In the genomic region with DNA sequence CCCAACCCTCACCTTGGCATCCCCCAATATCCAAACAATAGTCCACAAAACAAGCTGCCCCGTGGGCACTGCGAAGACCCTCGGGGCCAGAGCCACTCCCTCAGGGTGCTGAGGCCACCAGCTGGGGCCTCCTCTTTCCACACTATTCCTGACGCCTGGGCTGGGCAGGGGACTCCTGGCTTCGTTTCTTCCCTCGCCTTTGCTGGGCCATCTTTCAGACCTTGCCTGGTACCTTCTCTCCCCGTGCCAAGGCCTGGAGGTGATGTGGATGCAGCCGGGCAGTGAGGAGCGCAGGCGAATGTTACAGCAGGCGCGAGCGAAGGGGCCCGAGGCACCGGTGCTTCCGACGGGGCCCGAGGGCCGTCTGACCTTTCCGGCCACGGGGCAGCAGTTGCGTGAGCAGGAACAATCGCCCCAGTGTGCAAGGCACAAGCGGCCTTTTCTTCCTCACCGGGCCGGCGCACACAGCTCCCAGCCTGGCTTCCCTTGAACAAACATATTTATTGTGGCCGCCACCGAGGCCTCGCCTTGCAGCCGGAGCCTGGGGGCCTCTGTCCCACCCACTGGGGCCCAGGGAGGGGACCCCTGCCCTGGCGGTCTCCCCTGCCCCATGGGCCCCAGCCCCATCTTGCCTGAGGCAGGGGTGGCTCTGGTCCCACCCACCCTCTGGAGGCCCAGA, we compare ENCODE assay signal across 1 cellular context.
TF ChIP-seq lines count a peak whose summit lies in the region.

No MANE protein-coding gene starts in this region.

TF ChIP-seq in HepG2, 621 proteins besides CTCF, POLR2A, EP300 and RAD21 (continued from another document and continues in another):
- TF ChIP-seq AHR (CRISPR knock-in tag; IDR thresholded peaks at IDR 0.05) (peak; percentile 94; the same call in 1 of the 2 replicates), PHF5A (CRISPR knock-in tag; IDR thresholded peaks at IDR 0.05; ENCODE audit: low read depth, unreplicated experiment) (no peak), TBP (CRISPR knock-in tag; IDR thresholded peaks at IDR 0.05) (no peak), ZFAT (CRISPR knock-in tag; conservative IDR thresholded peaks at IDR 0.05) (no peak), ZBTB10 (CRISPR knock-in tag; IDR thresholded peaks at IDR 0.05; ENCODE audit: borderline replicate concordance) (peak; percentile 97), MZF1 (CRISPR knock-in tag; IDR thresholded peaks at IDR 0.05; ENCODE audit: borderline replicate concordance) (no peak), NONO (IDR thresholded peaks at IDR 0.05) (no peak), NONO (CRISPR knock-in tag; conservative IDR thresholded peaks at IDR 0.05) (peak; percentile 94), ZNF614 (CRISPR knock-in tag; IDR thresholded peaks at IDR 0.05; ENCODE audit: borderline replicate concordance) (peak; percentile 80; the same call in 1 of the 2 replicates), MAF1 (CRISPR knock-in tag; IDR thresholded peaks at IDR 0.05; ENCODE audit: borderline replicate concordance) (no peak), ZNF546 (CRISPR knock-in tag; conservative IDR thresholded peaks at IDR 0.05) (peak; percentile 54; the same call in 1 of the 2 replicates), THAP7 (CRISPR knock-in tag; IDR thresholded peaks at IDR 0.05) (peak; percentile 62; the same call in 1 of the 2 replicates), ZMYM2 (CRISPR knock-in tag; IDR thresholded peaks at IDR 0.05) (peak; percentile 72), SIN3B (IDR thresholded peaks at IDR 0.05; ENCODE audit: low read length) (no peak), TBX3 (IDR thresholded peaks at IDR 0.05; ENCODE audit: borderline replicate concordance) (peak; percentile 68; the same call in 1 of the 2 replicates), KAT7 (CRISPR knock-in tag; IDR thresholded peaks at IDR 0.05; ENCODE audit: borderline replicate concordance) (peak; percentile 83; the same call in 1 of the 2 replicates), NKX3-1 (CRISPR knock-in tag; IDR thresholded peaks at IDR 0.05) (peak; percentile 79; the same call in 1 of the 2 replicates), SMAD9 (CRISPR knock-in tag; IDR thresholded peaks at IDR 0.05) (0 out of 2 replicates have a peak, but pooled peaks have one; percentile 41), CCAR2 (optimal IDR thresholded peaks at IDR 0.05; ENCODE audit: low read depth, low read length) (no peak), TEAD3 (CRISPR knock-in tag; optimal IDR thresholded peaks at IDR 0.05; ENCODE audit: borderline replicate concordance) (peak; percentile 71), ZNF768 (CRISPR knock-in tag; IDR thresholded peaks at IDR 0.05) (peak; percentile 76), MYPOP (CRISPR knock-in tag; IDR thresholded peaks at IDR 0.05) (0 out of 2 replicates have a peak, but pooled peaks have one; percentile 34), ZNF260 (CRISPR knock-in tag; IDR thresholded peaks at IDR 0.05; ENCODE audit: borderline replicate concordance, low read depth) (no peak), GABPA (IDR thresholded peaks at IDR 0.05; ENCODE audit: low read depth, low read length) (no peak), GABPA (CRISPR knock-in tag; IDR thresholded peaks at IDR 0.05; ENCODE audit: low read depth) (no peak), RFX5 (IDR thresholded peaks at IDR 0.05; ENCODE audit: low read depth, low read length) (no peak), CENPT (CRISPR knock-in tag; IDR thresholded peaks at IDR 0.05; ENCODE audit: low read depth) (no peak), MBD4 (IDR thresholded peaks at IDR 0.05; ENCODE audit: borderline replicate concordance, low read length) (no peak), NR2F2 (IDR thresholded peaks at IDR 0.05; ENCODE audit: borderline replicate concordance, low read depth) (no peak), ZNF589 (CRISPR knock-in tag; conservative IDR thresholded peaks at IDR 0.05) (peak; percentile 83), CBX5 (CRISPR knock-in tag; IDR thresholded peaks at IDR 0.05; ENCODE audit: borderline replicate concordance) (peak; percentile 86; the same call in 1 of the 2 replicates), ZNF543 (CRISPR knock-in tag; IDR thresholded peaks at IDR 0.05) (peak; percentile 69; the same call in 1 of the 2 replicates), ZXDC (CRISPR knock-in tag; IDR thresholded peaks at IDR 0.05) (peak; percentile 48; the same call in 1 of the 2 replicates), MXI1 (IDR thresholded peaks at IDR 0.05; ENCODE audit: borderline replicate concordance, low read depth, low read length) (0 out of 3 replicates have a peak, but pooled peaks have one; percentile 32), ZNF317 (CRISPR knock-in tag; IDR thresholded peaks at IDR 0.05) (0 out of 2 replicates have a peak, but pooled peaks have one; percentile 46), ZNF629 (CRISPR knock-in tag; conservative IDR thresholded peaks at IDR 0.05) (no peak), XBP1 (CRISPR knock-in tag; IDR thresholded peaks at IDR 0.05) (no peak), SRY (CRISPR knock-in tag; IDR thresholded peaks at IDR 0.05) (0 out of 2 replicates have a peak, but pooled peaks have one; percentile 39), SRSF4 (IDR thresholded peaks at IDR 0.05; ENCODE audit: low read depth, low read length, poor library complexity, severe bottlenecking) (no peak), ZNF230 (CRISPR knock-in tag; IDR thresholded peaks at IDR 0.05) (no peak), E2F1 (CRISPR knock-in tag; IDR thresholded peaks at IDR 0.05) (0 out of 2 replicates have a peak, but pooled peaks have one; percentile 28)
- TF ChIP-seq, protein P1, sequence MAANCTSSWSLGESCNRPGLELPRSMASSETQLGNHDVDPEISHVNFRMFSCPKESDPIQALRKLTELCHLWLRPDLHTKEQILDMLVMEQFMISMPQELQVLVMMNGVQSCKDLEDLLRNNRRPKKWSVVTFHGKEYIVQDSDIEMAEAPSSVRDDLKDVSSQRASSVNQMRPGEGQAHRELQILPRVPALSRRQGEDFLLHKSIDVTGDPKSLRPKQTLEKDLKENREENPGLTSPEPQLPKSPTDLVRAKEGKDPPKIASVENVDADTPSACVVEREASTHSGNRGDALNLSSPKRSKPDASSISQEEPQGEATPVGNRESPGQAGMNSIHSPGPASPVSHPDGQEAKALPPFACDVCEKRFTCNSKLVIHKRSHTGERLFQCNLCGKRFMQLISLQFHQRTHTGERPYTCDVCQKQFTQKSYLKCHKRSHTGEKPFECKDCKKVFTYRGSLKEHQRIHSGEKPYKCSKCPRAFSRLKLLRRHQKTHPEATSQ (CRISPR knock-in tag; IDR thresholded peaks at IDR 0.05; ENCODE audit: borderline replicate concordance) = no peak
- TF ChIP-seq, protein P2, sequence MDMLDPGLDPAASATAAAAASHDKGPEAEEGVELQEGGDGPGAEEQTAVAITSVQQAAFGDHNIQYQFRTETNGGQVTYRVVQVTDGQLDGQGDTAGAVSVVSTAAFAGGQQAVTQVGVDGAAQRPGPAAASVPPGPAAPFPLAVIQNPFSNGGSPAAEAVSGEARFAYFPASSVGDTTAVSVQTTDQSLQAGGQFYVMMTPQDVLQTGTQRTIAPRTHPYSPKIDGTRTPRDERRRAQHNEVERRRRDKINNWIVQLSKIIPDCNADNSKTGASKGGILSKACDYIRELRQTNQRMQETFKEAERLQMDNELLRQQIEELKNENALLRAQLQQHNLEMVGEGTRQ (IDR thresholded peaks at IDR 0.05; ENCODE audit: low read depth, low read length) = no peak
- TF ChIP-seq, protein P2 (CRISPR knock-in tag; IDR thresholded peaks at IDR 0.05; ENCODE audit: borderline replicate concordance) = no peak
- TF ChIP-seq, protein P3, sequence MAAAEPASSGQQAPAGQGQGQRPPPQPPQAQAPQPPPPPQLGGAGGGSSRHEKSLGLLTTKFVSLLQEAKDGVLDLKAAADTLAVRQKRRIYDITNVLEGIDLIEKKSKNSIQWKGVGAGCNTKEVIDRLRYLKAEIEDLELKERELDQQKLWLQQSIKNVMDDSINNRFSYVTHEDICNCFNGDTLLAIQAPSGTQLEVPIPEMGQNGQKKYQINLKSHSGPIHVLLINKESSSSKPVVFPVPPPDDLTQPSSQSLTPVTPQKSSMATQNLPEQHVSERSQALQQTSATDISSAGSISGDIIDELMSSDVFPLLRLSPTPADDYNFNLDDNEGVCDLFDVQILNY (CRISPR knock-in tag; conservative IDR thresholded peaks at IDR 0.05) = peak; percentile 33
- TF ChIP-seq, protein P4, sequence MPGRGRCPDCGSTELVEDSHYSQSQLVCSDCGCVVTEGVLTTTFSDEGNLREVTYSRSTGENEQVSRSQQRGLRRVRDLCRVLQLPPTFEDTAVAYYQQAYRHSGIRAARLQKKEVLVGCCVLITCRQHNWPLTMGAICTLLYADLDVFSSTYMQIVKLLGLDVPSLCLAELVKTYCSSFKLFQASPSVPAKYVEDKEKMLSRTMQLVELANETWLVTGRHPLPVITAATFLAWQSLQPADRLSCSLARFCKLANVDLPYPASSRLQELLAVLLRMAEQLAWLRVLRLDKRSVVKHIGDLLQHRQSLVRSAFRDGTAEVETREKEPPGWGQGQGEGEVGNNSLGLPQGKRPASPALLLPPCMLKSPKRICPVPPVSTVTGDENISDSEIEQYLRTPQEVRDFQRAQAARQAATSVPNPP (CRISPR knock-in tag; IDR thresholded peaks at IDR 0.05) = no peak
